16 cellular contexts compared by ENCODE assay signal in genomic region chr4:78671812-78672440, GRCh38.
DNase-seq lines count a peak whose midpoint lies in the region; ATAC-seq, FAIRE-seq and TF ChIP-seq lines count a peak whose summit lies in the region.
"Had no signal": no experiment of that assay in that cellular context is flagged by ENCODE, and none has a peak within 500 bp of the region (broad histone marks: within the 10 kb centered on the region; RNA-seq: fewer than 3 reads in every experiment).

No MANE protein-coding gene starts in this region.

- TF ChIP-seq CTCF in activated B cell treated with CpG ODN at 0.5 μM for 24 hours (IDR thresholded peaks at IDR 0.05) (no peak), kidney (IDR thresholded peaks at IDR 0.05; ENCODE audit: borderline replicate concordance, extremely low read depth, insufficient read depth) (no peak), breast epithelium (IDR thresholded peaks at IDR 0.05) (no peak)

- H3K9me3 ChIP-seq in kidney (ENCODE audit: control insufficient read depth in 1 of 2, low read length in 2 of 2) (no peaks in the 10 kb centered on the region), breast epithelium (no peaks in the 10 kb centered on the region)
- H3K9me3 ChIP-seq: Caco-2, MG63 had no signal

- no peaks in the 10 kb centered on the region for H3K27me3 ChIP-seq in breast epithelium
- H3K27me3 ChIP-seq: MG63 had no signal

- H3K9me3 Mint-ChIP-seq in activated B cell treated with CpG ODN at 0.5 μM for 24 hours: peaks cover 3% of the 10 kb centered on the region
- peaks cover 4% of the 10 kb centered on the region for H3K9me3 Mint-ChIP-seq in activated T-helper 1 cell treated with anti-CD3 and anti-CD28 coated beads, Interleukin-12 subunit alpha, Interleukin-12 subunit beta, Interleukin-2, Interleukin-4 antibody, amounts not matched to agents 30 ng/mL and 10 ng/mL and 1 ng/mL, durations not matched to agents 14 hours and 24 hours and 36 hours

- H3K4me1 ChIP-seq in kidney (ENCODE audit: control insufficient read depth in 1 of 2, insufficient read depth in 1 of 2, low read depth in 1 of 2, low read length in 2 of 2) (no peaks in the 10 kb centered on the region), breast epithelium (no peaks in the 10 kb centered on the region)

- intact Hi-C loops in activated B cell treated with CpG ODN at 0.5 μM for 24 hours (cut with micrococcal nuclease) (loop anchor here (2.0 to 5.0 kb wide), 4 partner anchors 13 to 77 kb away; no protein-coding TSS in a partner anchor), kidney (cut with DNase I) (no loop called here), breast epithelium (cut with DNase I; ENCODE audit: low total_unique reads) (no loop called here)
- intact Hi-C loops in activated T-helper 1 cell treated with anti-CD3 and anti-CD28 coated beads, Interleukin-12 subunit alpha, Interleukin-12 subunit beta, Interleukin-2, Interleukin-4 antibody, amounts not matched to agents 30 ng/mL and 10 ng/mL and 1 ng/mL, durations not matched to agents 14 hours and 24 hours and 36 hours (cut with micrococcal nuclease): no loop called here

- H3K36me3 ChIP-seq in kidney (ENCODE audit: control insufficient read depth in 1 of 2, insufficient read depth in 2 of 2, low read length in 2 of 2) (no peaks in the 10 kb centered on the region), breast epithelium (no peaks in the 10 kb centered on the region)
- H3K36me3 ChIP-seq: MG63 had no signal

- no peak for FAIRE-seq in kidney (lab: Jason Lieb, UNC)
- FAIRE-seq: H54 had no signal

- no peak overlapping the region for H3K4me3 ChIP-seq in kidney (ENCODE audit: low read length in 2 of 2)
- no peak overlapping the region for H3K4me3 ChIP-seq in breast epithelium
- H3K4me3 ChIP-seq: MG63 had no signal

- no peak overlapping the region for H3K27ac ChIP-seq in kidney (ENCODE audit: low read depth in 2 of 2, low read length in 2 of 2)
- no peak overlapping the region for H3K27ac ChIP-seq in breast epithelium

- DNase-seq in OCI-M1 (lab: John Stamatoyannopoulos, UW): peak; percentile 90
- DNase-seq in activated B cell treated with CpG ODN at 0.5 μM for 24 hours: no peak
- peak; percentile 55 for DNase-seq in kidney glomerular epithelial cell (lab: John Stamatoyannopoulos, UW)
- DNase-seq in islet precursor cell: no peak
- no peak for DNase-seq in activated T-helper 1 cell treated with anti-CD3 and anti-CD28 coated beads, Interleukin-12 subunit alpha, Interleukin-12 subunit beta, Interleukin-2, Interleukin-4 antibody, amounts not matched to agents 30 ng/mL and 10 ng/mL and 1 ng/mL, durations not matched to agents 14 hours and 24 hours and 36 hours (ENCODE audit: low spot score)
- no peak for DNase-seq in kidney
- DNase-seq in breast epithelium (ENCODE audit: low spot score in 2 of 2): no peak
- DNase-seq: Caco-2; CD4-positive, CD25-positive, alpha-beta regulatory T cell; EL; Karpas-422; MG63; NCI-H1105; NCI-H1694 had no signal

- H3K36me3 Mint-ChIP-seq in activated B cell treated with CpG ODN at 0.5 μM for 24 hours (ENCODE audit: low read depth): no peaks in the 10 kb centered on the region
- peaks cover 4% of the 10 kb centered on the region for H3K36me3 Mint-ChIP-seq in activated T-helper 1 cell treated with anti-CD3 and anti-CD28 coated beads, Interleukin-12 subunit alpha, Interleukin-12 subunit beta, Interleukin-2, Interleukin-4 antibody, amounts not matched to agents 30 ng/mL and 10 ng/mL and 1 ng/mL, durations not matched to agents 14 hours and 24 hours and 36 hours (ENCODE audit: low read depth)
- H3K36me3 Mint-ChIP-seq: CD4-positive, CD25-positive, alpha-beta regulatory T cell had no signal

- POLR2A ChIA-PET in activated B cell treated with CpG ODN at 0.5 μM for 24 hours (lab: Charles Lee): interaction anchor here (0.8 to 2.2 kb wide), 4 partner anchors 10 to 33 kb away, joined by 3 to 7 read pairs (median 5); no protein-coding TSS in a partner anchor

- peaks cover 65% of the 10 kb centered on the region for H3K4me1 Mint-ChIP-seq in activated B cell treated with CpG ODN at 0.5 μM for 24 hours
- H3K4me1 Mint-ChIP-seq in activated T-helper 1 cell treated with anti-CD3 and anti-CD28 coated beads, Interleukin-12 subunit alpha, Interleukin-12 subunit beta, Interleukin-2, Interleukin-4 antibody, amounts not matched to agents 30 ng/mL and 10 ng/mL and 1 ng/mL, durations not matched to agents 14 hours and 24 hours and 36 hours (ENCODE audit: low read depth): peaks cover 14% of the 10 kb centered on the region

- H3K4me3 Mint-ChIP-seq in activated B cell treated with CpG ODN at 0.5 μM for 24 hours: no peak overlapping the region
- H3K4me3 Mint-ChIP-seq in activated T-helper 1 cell treated with anti-CD3 and anti-CD28 coated beads, Interleukin-12 subunit alpha, Interleukin-12 subunit beta, Interleukin-2, Interleukin-4 antibody, amounts not matched to agents 30 ng/mL and 10 ng/mL and 1 ng/mL, durations not matched to agents 14 hours and 24 hours and 36 hours: no peak overlapping the region
- H3K4me3 Mint-ChIP-seq: CD4-positive, CD25-positive, alpha-beta regulatory T cell had no signal

- ATAC-seq in activated B cell treated with CpG ODN at 0.5 μM for 24 hours (ENCODE audit: low read depth): no peak
- ATAC-seq: Panc1 had no signal

- no peaks in the 10 kb centered on the region for H3K27me3 Mint-ChIP-seq in activated B cell treated with CpG ODN at 0.5 μM for 24 hours
- no peaks in the 10 kb centered on the region for H3K27me3 Mint-ChIP-seq in activated T-helper 1 cell treated with anti-CD3 and anti-CD28 coated beads, Interleukin-12 subunit alpha, Interleukin-12 subunit beta, Interleukin-2, Interleukin-4 antibody, amounts not matched to agents 30 ng/mL and 10 ng/mL and 1 ng/mL, durations not matched to agents 14 hours and 24 hours and 36 hours (ENCODE audit: insufficient read depth)

- H3K27ac Mint-ChIP-seq in activated B cell treated with CpG ODN at 0.5 μM for 24 hours: peak overlapping the region; percentile 78
- H3K27ac Mint-ChIP-seq in activated T-helper 1 cell treated with anti-CD3 and anti-CD28 coated beads, Interleukin-12 subunit alpha, Interleukin-12 subunit beta, Interleukin-2, Interleukin-4 antibody, amounts not matched to agents 30 ng/mL and 10 ng/mL and 1 ng/mL, durations not matched to agents 14 hours and 24 hours and 36 hours: no peak overlapping the region
- H3K27ac Mint-ChIP-seq: CD4-positive, CD25-positive, alpha-beta regulatory T cell had no signal

- CTCF ChIA-PET in activated B cell treated with CpG ODN at 0.5 μM for 24 hours (lab: Charles Lee): no interaction called here

- no peak overlapping the region for H3K9ac ChIP-seq in kidney (ENCODE audit: low read length in 2 of 2)

- TF ChIP-seq POLR2A in breast epithelium (IDR thresholded peaks at IDR 0.05): no peak

Comparison
In these comparisons a context has a peak if more than half of its experiments do, and no peak if none do; other contexts are left out.
1. DNase-seq: peak in OCI-M1 (single experiment) and kidney glomerular epithelial cell (single experiment); none in activated B cell treated with CpG ODN at 0.5 μM for 24 hours (single experiment), islet precursor cell (single experiment), activated T-helper 1 cell treated with anti-CD3 and anti-CD28 coated beads, Interleukin-12 subunit alpha, Interleukin-12 subunit beta, Interleukin-2, Interleukin-4 antibody, amounts not matched to agents 30 ng/mL and 10 ng/mL and 1 ng/mL, durations not matched to agents 14 hours and 24 hours and 36 hours (single experiment), kidney (single experiment) and breast epithelium (0 of 2).